In the genomic region with DNA sequence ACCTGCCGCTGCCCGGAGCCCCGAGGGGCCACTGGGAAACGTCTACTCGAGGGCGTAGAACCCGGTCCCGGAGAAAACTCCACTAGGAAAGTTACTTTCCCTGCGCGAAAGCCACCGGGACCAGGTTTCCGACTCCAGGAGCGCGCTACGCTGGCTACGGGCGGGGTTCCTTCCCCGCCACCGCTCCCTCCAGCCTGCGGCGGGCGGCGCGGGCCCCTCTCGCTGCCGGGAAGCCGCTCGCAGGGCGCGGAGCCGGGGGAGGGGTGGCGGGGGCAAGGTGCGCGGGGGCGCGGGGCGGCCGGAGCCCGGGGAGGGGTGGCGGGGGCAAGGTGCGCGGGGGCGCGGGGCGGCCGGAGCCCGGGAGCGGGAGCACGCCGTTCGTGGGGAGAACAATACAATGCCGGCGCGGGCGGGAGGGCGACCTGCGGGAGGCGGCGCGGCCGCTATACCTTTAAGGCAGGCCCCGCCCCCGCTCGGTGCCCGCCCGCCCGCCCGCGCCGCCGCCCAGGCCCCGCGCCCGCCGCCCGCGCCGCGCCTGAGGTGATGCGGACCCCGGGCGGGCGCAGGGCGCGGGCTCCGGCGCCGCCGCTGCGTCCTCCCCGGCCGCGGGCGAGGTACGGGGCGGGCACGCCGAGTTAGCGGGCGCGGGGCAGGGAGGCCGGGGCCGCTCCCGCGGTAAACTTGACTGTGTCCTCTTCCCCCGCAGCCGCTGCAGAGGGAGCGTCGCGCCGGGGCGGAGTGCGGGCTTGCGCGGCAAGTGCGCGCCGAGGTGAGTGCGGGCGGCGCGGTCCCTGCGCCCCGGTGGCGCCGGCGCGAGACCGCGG, we compare ENCODE assay signal across 8 cellular contexts.
DNase-seq lines count a peak whose midpoint lies in the region; ATAC-seq and TF ChIP-seq lines count a peak whose summit lies in the region.

No MANE protein-coding gene starts in this region.

- intact Hi-C loops in body of pancreas (cut with DNase I), result no loop called here

- H3K27me3 ChIP-seq in body of pancreas, result no peaks in the 10 kb centered on the region

- peak overlapping the region; percentile 69 to 72 for H3K4me3 ChIP-seq in body of pancreas

- TF ChIP-seq CTCF in body of pancreas (IDR thresholded peaks at IDR 0.05), result peak in 1 of 7 experiments; percentile 12

- ATAC-seq in HG03135 (IDR thresholded peaks at IDR 0.05; ENCODE audit: unreplicated experiment), result peak; percentile 64
- ATAC-seq in body of pancreas, result peak; percentile 68
- ATAC-seq in GM18517 (IDR thresholded peaks at IDR 0.05; ENCODE audit: unreplicated experiment), result no peak

- no peaks in the 10 kb centered on the region for H3K9me3 ChIP-seq in body of pancreas

- H3K36me3 ChIP-seq in body of pancreas (replicated peaks in 1 of 2; ENCODE audit: insufficient read depth in 1 of 2, low read depth in 2 of 2), result no peaks in the 10 kb centered on the region

- 1% methylated on average over 58 of the region's 130 CpGs; no CpG with 5 or more reads in 1 of the 2 donors for WGBS in body of pancreas, 2 donors

- H3K4me1 ChIP-seq in body of pancreas, result peaks cover 21% of the 10 kb centered on the region

- peak overlapping the region; percentile 98 to 100 (median 98) for H3K27ac ChIP-seq in body of pancreas

- DNase-seq in SKM-1 treated with dmso at 0.1 percent for 144 hours (lab: John Stamatoyannopoulos, UW; ENCODE audit: unreplicated experiment), result peak; percentile 2
- no peak for DNase-seq in SKM-1 (lab: John Stamatoyannopoulos, UW; ENCODE audit: unreplicated experiment)
- peak; percentile 18 to 46 for DNase-seq in SHP77 (lab: John Stamatoyannopoulos, UW)
- DNase-seq in body of pancreas, result peak; percentile 73 to 85 (median 73)
- DNase-seq in iPS-NIHi11 (ENCODE audit: low spot score), result peak; percentile 77
- DNase-seq in stimulated activated CD4-positive, alpha-beta T cell treated with anti-CD3 and anti-CD28 coated beads, Interleukin-1b, Interleukin-23, amount 100 ng/mL, for 48 hours, result peak; percentile 3

- TF ChIP-seq POLR2A in body of pancreas (IDR thresholded peaks at IDR 0.05), result peak; percentile 17 to 66 (median 60)
